32 cellular contexts compared by ENCODE assay signal in the genomic region with DNA sequence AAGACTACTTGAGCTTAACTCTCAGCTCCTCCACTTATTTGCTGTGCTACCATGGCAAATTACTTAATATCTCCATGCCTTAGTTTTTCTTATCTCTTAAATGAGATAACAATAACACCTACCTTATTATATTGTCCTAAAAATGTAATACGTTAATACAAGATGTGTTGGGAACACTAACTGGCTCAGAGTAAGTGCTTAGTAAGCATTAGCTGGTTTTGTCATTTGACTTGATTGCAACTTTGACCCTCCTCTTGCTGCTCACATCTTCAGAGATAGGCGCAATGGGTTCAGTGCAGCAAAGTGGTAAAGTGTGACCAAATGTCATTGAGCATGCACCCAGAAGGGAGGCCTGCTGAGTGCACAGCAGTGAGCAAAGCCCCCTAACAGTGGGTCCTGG.
"Had no signal": no experiment of that assay in that cellular context is flagged by ENCODE, and none has a peak within 500 bp of the region (broad histone marks: within the 10 kb centered on the region; RNA-seq: fewer than 3 reads in every experiment).

No MANE protein-coding gene starts in this region.

- H3K4me1 ChIP-seq: parathyroid adenoma, psoas muscle, suprapubic skin, testis, tibial artery, transverse colon, upper lobe of right lung, uterus had no signal

- H3K27me3 Mint-ChIP-seq: stimulated activated memory B cell treated with anti-CD40 and anti-IgM and Interleukin-4, amounts not matched to agents 10 μg/mL and 1 μg/mL and 100 μg/mL, for 72 hours; stimulated activated naive CD8-positive, alpha-beta T cell treated with anti-CD3 and anti-CD28 coated beads, Interleukin-15, amount 100 ng/mL, for 72 hours; type B pancreatic cell had no signal

- H3K27ac ChIP-seq: ovary, parathyroid adenoma, psoas muscle, skin epidermis, spleen, suprapubic skin, testis, tibial artery, transverse colon, upper lobe of right lung, uterus had no signal

- H3K9ac ChIP-seq: parathyroid adenoma had no signal

- DNase-seq: naive thymus-derived CD8-positive, alpha-beta T cell; nephron progenitor cell; occipital lobe; ovary; posterior cingulate gyrus; psoas muscle; right cardiac atrium; spleen; stimulated activated CD4-positive, alpha-beta T cell treated with anti-CD3 and anti-CD28 coated beads, Interleukin-12 subunit alpha, Interleukin-12 subunit beta, amount 100 ng/mL, for 4 hours; stimulated activated CD4-positive, alpha-beta T cell treated with anti-CD3 and anti-CD28 coated beads, Interleukin-1b, Interleukin-23, amount 100 ng/mL, for 48 hours; stimulated activated CD4-positive, alpha-beta T cell treated with anti-CD3 and anti-CD28 coated beads, Interleukin-4, amount 100 ng/mL, for 1 hour; stimulated activated CD4-positive, alpha-beta T cell treated with anti-CD3 and anti-CD28 coated beads, Interleukin-4, amount 100 ng/mL, for 4 hours; stimulated activated CD8-positive, alpha-beta memory T cell treated with anti-CD3 and anti-CD28 coated beads, Interleukin-4, amount 100 ng/mL, for 48 hours; stimulated activated naive CD4-positive, alpha-beta T cell; stimulated activated naive CD8-positive, alpha-beta T cell treated with anti-CD3 and anti-CD28 coated beads, Interleukin-15, amount 100 ng/mL, for 72 hours; stimulated activated naive CD8-positive, alpha-beta T cell treated with anti-CD3 and anti-CD28 coated beads, Interleukin-15, Interleukin-2, amounts not matched to agents 100 U/mL and 50 U/mL, for 24 hours; substantia nigra; testis; tibial artery; transverse colon; upper lobe of right lung; uterus had no signal

- H3K9me3 Mint-ChIP-seq: natural killer cell treated with Interleukin-12 subunit alpha and Interleukin-12 subunit beta and Interleukin-15 and Interleukin-18, amount 100 ng/mL, for 72 hours; nephron progenitor cell; neural crest cell; type B pancreatic cell had no signal

- H3K36me3 Mint-ChIP-seq: naive thymus-derived CD8-positive, alpha-beta T cell; natural killer cell treated with Interleukin-12 subunit alpha and Interleukin-12 subunit beta and Interleukin-15 and Interleukin-18, amount 100 ng/mL, for 72 hours; stimulated activated memory B cell treated with anti-CD40 and anti-IgM and Interleukin-4, amounts not matched to agents 10 μg/mL and 1 μg/mL and 100 μg/mL, for 72 hours; type B pancreatic cell had no signal

- H3K27me3 ChIP-seq: ovary, spleen, suprapubic skin, testis, tibial artery, transverse colon, upper lobe of right lung, uterus had no signal

- H2AFZ ChIP-seq: parathyroid adenoma had no signal

- ATAC-seq: naive thymus-derived CD8-positive, alpha-beta T cell; natural killer cell treated with Interleukin-12 subunit alpha and Interleukin-12 subunit beta and Interleukin-15 and Interleukin-18, amount 100 ng/mL, for 72 hours; psoas muscle; right cardiac atrium; sciatic nerve; stimulated activated memory B cell treated with anti-CD40 and anti-IgM and Interleukin-4, amounts not matched to agents 10 μg/mL and 1 μg/mL and 100 μg/mL, for 72 hours; stimulated activated naive CD8-positive, alpha-beta T cell treated with anti-CD3 and anti-CD28 coated beads, Interleukin-15, amount 100 ng/mL, for 72 hours; stimulated activated naive CD8-positive, alpha-beta T cell treated with anti-CD3 and anti-CD28 coated beads, Interleukin-15, Interleukin-2, amounts not matched to agents 100 U/mL and 50 U/mL, for 24 hours; upper lobe of right lung had no signal

- H3K4me3 ChIP-seq: ovary, psoas muscle, skin epidermis, smooth muscle cell, spleen, suprapubic skin, testis, tibial artery, transverse colon, upper lobe of right lung, uterus had no signal

- H3K4me3 Mint-ChIP-seq: naive thymus-derived CD8-positive, alpha-beta T cell; natural killer cell treated with Interleukin-12 subunit alpha and Interleukin-12 subunit beta and Interleukin-15 and Interleukin-18, amount 100 ng/mL, for 72 hours; nephron progenitor cell; neural crest cell; stimulated activated memory B cell treated with anti-CD40 and anti-IgM and Interleukin-4, amounts not matched to agents 10 μg/mL and 1 μg/mL and 100 μg/mL, for 72 hours; stimulated activated naive CD8-positive, alpha-beta T cell treated with anti-CD3 and anti-CD28 coated beads, Interleukin-15, amount 100 ng/mL, for 72 hours; type B pancreatic cell had no signal

- H3K9me3 ChIP-seq: ovary, psoas muscle, suprapubic skin, testis, tibial artery, transverse colon, upper lobe of right lung, uterus had no signal

- H3K36me3 ChIP-seq: ovary, spleen, suprapubic skin, tibial artery, transverse colon, upper lobe of right lung, uterus had no signal

- H3K4me2 ChIP-seq: smooth muscle cell had no signal

- H3K79me2 ChIP-seq: parathyroid adenoma had no signal

- H3K27ac Mint-ChIP-seq: naive thymus-derived CD8-positive, alpha-beta T cell; natural killer cell treated with Interleukin-12 subunit alpha and Interleukin-12 subunit beta and Interleukin-15 and Interleukin-18, amount 100 ng/mL, for 72 hours; nephron progenitor cell; progenitor cell of endocrine pancreas; stimulated activated memory B cell treated with anti-CD40 and anti-IgM and Interleukin-4, amounts not matched to agents 10 μg/mL and 1 μg/mL and 100 μg/mL, for 72 hours; stimulated activated naive CD8-positive, alpha-beta T cell treated with anti-CD3 and anti-CD28 coated beads, Interleukin-15, amount 100 ng/mL, for 72 hours; type B pancreatic cell had no signal
